In genomic region chr2:220775856-220776467, GRCh38 we compare ENCODE assay signal across 28 cellular contexts.
DNase-seq lines count a peak whose midpoint lies in the region; ATAC-seq and TF ChIP-seq lines count a peak whose summit lies in the region.
"Had no signal": no experiment of that assay in that cellular context is flagged by ENCODE, and none has a peak within 500 bp of the region (broad histone marks: within the 10 kb centered on the region; RNA-seq: fewer than 3 reads in every experiment).

No MANE protein-coding gene starts in this region.

- H3K27ac ChIP-seq in thyroid gland (no peak overlapping the region), hepatocyte (no peak overlapping the region)
- H3K27ac ChIP-seq: BLaER1, uterus had no signal

- H3K79me2 ChIP-seq in hepatocyte, result no peaks in the 10 kb centered on the region

- intact Hi-C loops in left colon (cut with DNase I, micrococcal nuclease), result no loop called here
- intact Hi-C loops in thyroid gland (cut with DNase I), result no loop called here

- H3K27me3 ChIP-seq in thyroid gland (no peaks in the 10 kb centered on the region), hepatocyte (no peaks in the 10 kb centered on the region)
- H3K27me3 ChIP-seq: BLaER1, uterus had no signal

- H3K36me3 ChIP-seq in thyroid gland (no peaks in the 10 kb centered on the region), hepatocyte (replicated peaks; ENCODE audit: insufficient read depth, low read depth) (no peaks in the 10 kb centered on the region)
- H3K36me3 ChIP-seq: BLaER1, uterus had no signal

- H3K27ac Mint-ChIP-seq in HFFc6, result no peak overlapping the region; the same call in 1 of the 2 replicates
- H3K27ac Mint-ChIP-seq: activated naive CD4-positive, alpha-beta T cell treated with anti-CD3 and anti-CD28 coated beads, Interleukin-2, amount 50 U/mL, for 24 hours had no signal

- peak; percentile 71 for DNase-seq in EL
- peak; percentile 28 for DNase-seq in HFFc6
- DNase-seq in amniotic epithelial cell (ENCODE audit: low read depth), result peak; percentile 4
- peak; percentile 30 for DNase-seq in iris pigment epithelial cell (ENCODE audit: low read depth)
- no peak for DNase-seq in left colon
- no peak for DNase-seq in thyroid gland
- DNase-seq in hepatocyte (ENCODE audit: low spot score), result no peak
- DNase-seq: ACHN; activated CD4-positive, alpha-beta T cell treated with anti-CD3 and anti-CD28 coated beads, Interleukin-2, amount 50 U/mL, for 4 hours; aorta; caudate nucleus; MM.1S; naive thymus-derived CD8-positive, alpha-beta T cell; NCI-H1436 treated with DMSO at 0.1 percent for 48 hours; NCI-H2171; NCI-H774; SHP77; stimulated activated CD4-positive, alpha-beta T cell treated with anti-CD3 and anti-CD28 coated beads, Interleukin-4, amount 100 ng/mL, for 4 hours; stimulated activated naive CD4-positive, alpha-beta T cell; T-helper 9 cell; uterus had no signal

- H3K9me3 ChIP-seq in thyroid gland, result no peaks in the 10 kb centered on the region
- H3K9me3 ChIP-seq in hepatocyte (ENCODE audit: low read depth), result no peaks in the 10 kb centered on the region
- H3K9me3 ChIP-seq: uterus had no signal

- H3K27me3 Mint-ChIP-seq in HFFc6 (ENCODE audit: insufficient read depth), result peaks cover 2% of the 10 kb centered on the region; the same call in 1 of the 2 replicates
- H3K27me3 Mint-ChIP-seq: naive thymus-derived CD8-positive, alpha-beta T cell had no signal

- no peak for ATAC-seq in left colon
- no peak for ATAC-seq in HG02870 (IDR thresholded peaks at IDR 0.05; ENCODE audit: unreplicated experiment)
- ATAC-seq: GM12878; HCT116; K562; left lobe of liver; naive thymus-derived CD8-positive, alpha-beta T cell had no signal

- no peaks in the 10 kb centered on the region for H4K20me1 ChIP-seq in hepatocyte (ENCODE audit: insufficient read depth, poor library complexity, severe bottlenecking)
- H4K20me1 ChIP-seq: BLaER1 had no signal

- no peak overlapping the region for H3K4me3 Mint-ChIP-seq in HFFc6
- H3K4me3 Mint-ChIP-seq: activated naive CD4-positive, alpha-beta T cell treated with anti-CD3 and anti-CD28 coated beads, Interleukin-2, amount 50 U/mL, for 24 hours; naive thymus-derived CD8-positive, alpha-beta T cell had no signal

- TF ChIP-seq POLR2A in thyroid gland (IDR thresholded peaks at IDR 0.05), result no peak

- H3K9me2 ChIP-seq in hepatocyte (replicated peaks; ENCODE audit: insufficient read depth), result no peaks in the 10 kb centered on the region

- 74 to 77% methylated on average over 2 of the region's 2 CpGs for WGBS in thyroid gland, 2 donors
- WGBS in hepatocyte (ENCODE audit: low lambda C conversion rate, missing lambda C conversion rate), result 64% methylated on average over 2 of the region's 2 CpGs

- TF ChIP-seq CTCF in HFFc6 (IDR thresholded peaks at IDR 0.05) (no peak), thyroid gland (IDR thresholded peaks at IDR 0.05) (no peak), hepatocyte (IDR thresholded peaks at IDR 0.05; ENCODE audit: poor library complexity) (no peak)

- no peak overlapping the region for H3K4me2 ChIP-seq in hepatocyte
- H3K4me2 ChIP-seq: BLaER1 had no signal

- H3K4me1 ChIP-seq in thyroid gland, result no peaks in the 10 kb centered on the region
- H3K4me1 ChIP-seq in hepatocyte (ENCODE audit: insufficient read depth), result no peaks in the 10 kb centered on the region
- H3K4me1 ChIP-seq: BLaER1, uterus had no signal

- H3K4me3 ChIP-seq in thyroid gland (replicated peaks in 1 of 3) (no peak overlapping the region), hepatocyte (no peak overlapping the region)
- H3K4me3 ChIP-seq: BLaER1, GM12878, K562, uterus had no signal

- H3K9me3 Mint-ChIP-seq in HFFc6, result peaks cover 14% of the 10 kb centered on the region
- H3K9me3 Mint-ChIP-seq: activated naive CD4-positive, alpha-beta T cell treated with anti-CD3 and anti-CD28 coated beads, Interleukin-2, amount 50 U/mL, for 24 hours had no signal

- no peak overlapping the region for H2AFZ ChIP-seq in hepatocyte

- peaks cover 31% of the 10 kb centered on the region for H3K4me1 Mint-ChIP-seq in HFFc6 (ENCODE audit: low read depth)
- H3K4me1 Mint-ChIP-seq: activated naive CD4-positive, alpha-beta T cell treated with anti-CD3 and anti-CD28 coated beads, Interleukin-2, amount 50 U/mL, for 24 hours had no signal

- H3K36me3 Mint-ChIP-seq in HFFc6 (ENCODE audit: low read depth), result peaks cover 12% of the 10 kb centered on the region; the same call in 1 of the 2 replicates
- H3K36me3 Mint-ChIP-seq: activated naive CD4-positive, alpha-beta T cell treated with anti-CD3 and anti-CD28 coated beads, Interleukin-2, amount 50 U/mL, for 24 hours; naive thymus-derived CD8-positive, alpha-beta T cell had no signal

Comparison
In these comparisons a context has a peak if more than half of its experiments do, and no peak if none do; other contexts are left out.
1. DNase-seq: peak in EL (single experiment), HFFc6 (single experiment), amniotic epithelial cell (single experiment) and iris pigment epithelial cell (single experiment); none in left colon (0 of 2), thyroid gland (0 of 2) and hepatocyte (single experiment).